ENCODE assay signal across 1 cellular context in genomic region chr6:2768125-2768524, GRCh38.
TF ChIP-seq lines count a peak whose summit lies in the region.

No MANE protein-coding gene starts in this region.

TF ChIP-seq in K562, 482 proteins besides CTCF, POLR2A, EP300 and RAD21 (continued from another document):
- TF ChIP-seq UBTF (IDR thresholded peaks at IDR 0.05; ENCODE audit: borderline replicate concordance in 1 of 2, low read depth in 2 of 2, low read length in 2 of 2) (0 out of 4 replicates have a peak, but pooled peaks of 1 of the 2 experiments have one; percentile 29), FOXK1 (CRISPR knock-in tag; IDR thresholded peaks at IDR 0.05; ENCODE audit: borderline replicate concordance) (no peak), RBBP5 (IDR thresholded peaks at IDR 0.05; ENCODE audit: borderline replicate concordance, insufficient read depth, low read length, poor library complexity, severe bottlenecking) (peak; percentile 13), ZNF318 (IDR thresholded peaks at IDR 0.05; ENCODE audit: borderline replicate concordance in 1 of 2, low read depth in 1 of 2) (no peak), GTF2E2 (tag; IDR thresholded peaks at IDR 0.05) (no peak), CGGBP1 (CRISPR knock-in tag; IDR thresholded peaks at IDR 0.05) (no peak), HIVEP1 (CRISPR knock-in tag; IDR thresholded peaks at IDR 0.05) (no peak), CCAR2 (IDR thresholded peaks at IDR 0.05; ENCODE audit: low read depth, low read length) (no peak), ZNF280B (CRISPR knock-in tag; IDR thresholded peaks at IDR 0.05) (no peak), MEF2A (IDR thresholded peaks at IDR 0.05; ENCODE audit: control insufficient read depth, low read depth, low read length) (no peak), ETS2 (tag; IDR thresholded peaks at IDR 0.05; ENCODE audit: borderline replicate concordance, poor library complexity, severe bottlenecking) (no peak), ELF1 (tag; IDR thresholded peaks at IDR 0.05) (no peak), RNF219 (CRISPR knock-in tag; IDR thresholded peaks at IDR 0.05) (no peak), THRAP3 (IDR thresholded peaks at IDR 0.05; ENCODE audit: borderline replicate concordance) (no peak), CREB1 (IDR thresholded peaks at IDR 0.05) (no peak), CREB1 (CRISPR knock-in tag; IDR thresholded peaks at IDR 0.05) (no peak), SREBF1 (IDR thresholded peaks at IDR 0.05; ENCODE audit: borderline replicate concordance, low read depth, low read length) (no peak), SNAPC5 (CRISPR knock-in tag; IDR thresholded peaks at IDR 0.05) (no peak), HBP1 (CRISPR knock-in tag; IDR thresholded peaks at IDR 0.05) (0 out of 2 replicates have a peak, but pooled peaks have one; percentile 10), L3MBTL2 (IDR thresholded peaks at IDR 0.05) (no peak), ZNF449 (CRISPR knock-in tag; IDR thresholded peaks at IDR 0.05) (no peak), ZNF785 (CRISPR knock-in tag; IDR thresholded peaks at IDR 0.05) (no peak), NCOR1 (IDR thresholded peaks at IDR 0.05) (no peak), ZNF586 (CRISPR knock-in tag; conservative IDR thresholded peaks at IDR 0.05) (no peak), SIN3A (IDR thresholded peaks at IDR 0.05; ENCODE audit: borderline replicate concordance in 2 of 2, control insufficient read depth in 1 of 2, low read depth in 2 of 2, low read length in 2 of 2) (peak in 1 of 2 experiments; percentile 37; a peak in 1 of 4 replicates), PKNOX1 (IDR thresholded peaks at IDR 0.05) (peak; percentile 60)
